10 cellular contexts compared by ENCODE assay signal in the genomic region with DNA sequence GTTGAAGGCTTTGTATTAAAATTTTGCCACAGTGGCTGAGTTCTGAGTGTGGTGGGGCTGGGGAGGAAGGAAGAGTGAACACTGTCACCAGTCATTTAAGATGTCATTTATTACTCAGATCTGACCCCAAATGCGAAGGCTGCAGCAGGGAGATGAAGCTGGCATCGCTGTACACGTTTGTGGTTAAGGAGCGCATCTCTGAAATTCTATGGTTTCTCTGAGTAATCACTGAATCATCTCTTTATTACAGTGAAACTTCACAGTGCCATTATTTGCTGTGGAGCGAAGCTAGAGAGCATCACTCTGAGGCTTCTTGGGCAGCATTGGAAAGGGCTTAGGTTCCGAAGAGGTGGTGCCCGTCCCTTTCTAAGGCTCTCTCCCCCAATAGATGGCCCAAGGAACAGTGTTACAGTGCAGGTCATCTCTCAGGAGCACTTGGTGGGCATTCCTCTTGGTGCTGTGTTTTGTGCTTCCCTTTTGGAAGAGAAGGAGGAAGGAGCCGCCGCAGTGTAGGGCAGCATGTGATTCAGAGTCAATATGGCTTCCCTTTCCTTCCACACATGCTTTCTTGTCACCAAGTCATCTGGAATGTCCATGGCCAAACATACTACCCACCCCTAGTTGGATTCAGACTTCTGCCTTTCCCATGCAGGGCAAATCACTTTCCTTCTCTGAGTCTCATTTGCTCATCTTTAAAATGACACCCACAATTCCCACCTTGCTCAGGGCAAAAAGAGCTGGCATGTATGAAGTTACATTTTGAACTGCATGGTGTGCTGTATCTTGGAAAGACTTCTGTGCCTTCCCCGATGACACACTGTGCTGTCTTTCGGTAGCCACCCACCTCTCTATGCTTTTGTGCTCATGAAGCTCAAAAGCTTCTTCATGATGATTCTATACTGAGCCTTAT. TPM values are rescaled to one million over a fixed set of nuclear protein-coding genes. Genes with fewer than 3 reads are reported as not detected.
DNase-seq lines count a peak whose midpoint lies in the region; ATAC-seq, FAIRE-seq and TF ChIP-seq lines count a peak whose summit lies in the region.
"Had no signal": no experiment of that assay in that cellular context is flagged by ENCODE, and none has a peak within 500 bp of the region (broad histone marks: within the 10 kb centered on the region; RNA-seq: fewer than 3 reads in every experiment).

No MANE protein-coding gene starts in this region.

- peak; percentile 58 for ATAC-seq in GM19395 (IDR thresholded peaks at IDR 0.05; ENCODE audit: unreplicated experiment)
- ATAC-seq in HG03565 (IDR thresholded peaks at IDR 0.05; ENCODE audit: unreplicated experiment) = peak; percentile 72
- ATAC-seq in Right ventricle myocardium superior (ENCODE audit: poor library complexity) = no peak

- peaks cover 43% of the 10 kb centered on the region for H3K36me3 Mint-ChIP-seq in activated CD4-positive, alpha-beta memory T cell treated with anti-CD3 and anti-CD28 coated beads, Interleukin-2, amount 10 ng/mL, durations not matched to agents 7 days and 5 days (ENCODE audit: low read depth)

- H3K9me3 Mint-ChIP-seq in activated CD4-positive, alpha-beta memory T cell treated with anti-CD3 and anti-CD28 coated beads, Interleukin-2, amount 10 ng/mL, durations not matched to agents 7 days and 5 days = peaks cover 13% of the 10 kb centered on the region

- POLR2A ChIA-PET in activated CD4-positive, alpha-beta memory T cell treated with anti-CD3 and anti-CD28 coated beads, Interleukin-2, amount 10 ng/mL, durations not matched to agents 7 days and 5 days (lab: Charles Lee) = interaction anchor here (1.1 to 14.5 kb wide), 20 partner anchors 8 to 320 kb away, joined by 3 to 418 read pairs (median 6); a partner anchor contains a TSS

- peak; percentile 87 for DNase-seq in activated CD4-positive, alpha-beta memory T cell treated with anti-CD3 and anti-CD28 coated beads, Interleukin-2, amount 10 ng/mL, durations not matched to agents 7 days and 5 days
- DNase-seq in epithelial cell of proximal tubule (ENCODE audit: low read depth) = peak; percentile 50
- peak; percentile 23 to 64 for DNase-seq in stimulated activated CD8-positive, alpha-beta memory T cell treated with anti-CD3 and anti-CD28 coated beads, Interleukin-15, amount 100 ng/mL, for 4 hours (ENCODE audit: low read depth in 2 of 2)
- DNase-seq in D721Med (ENCODE audit: insufficient read length, low spot score) = no peak
- DNase-seq in GM19239 (ENCODE audit: insufficient read length, low spot score) = no peak
- DNase-seq in Right ventricle myocardium superior = no peak
- DNase-seq: upper lobe of left lung had no signal

- FAIRE-seq in D721Med (lab: Jason Lieb, UNC) (no peak), GM19239 (lab: Jason Lieb, UNC) (no peak)

- intact Hi-C loops in Right ventricle myocardium superior (cut with DNase I) = no loop called here

- peaks cover 33% of the 10 kb centered on the region for H3K27me3 Mint-ChIP-seq in activated CD4-positive, alpha-beta memory T cell treated with anti-CD3 and anti-CD28 coated beads, Interleukin-2, amount 10 ng/mL, durations not matched to agents 7 days and 5 days

- H3K4me3 Mint-ChIP-seq in activated CD4-positive, alpha-beta memory T cell treated with anti-CD3 and anti-CD28 coated beads, Interleukin-2, amount 10 ng/mL, durations not matched to agents 7 days and 5 days = peak overlapping the region; percentile 26

- H3K4me1 Mint-ChIP-seq in activated CD4-positive, alpha-beta memory T cell treated with anti-CD3 and anti-CD28 coated beads, Interleukin-2, amount 10 ng/mL, durations not matched to agents 7 days and 5 days = peaks cover 95% of the 10 kb centered on the region

- H3K4me3 ChIP-seq in epithelial cell of proximal tubule (ENCODE audit: low read depth, low read length) = no peak overlapping the region
- H3K4me3 ChIP-seq: upper lobe of left lung had no signal

- TF ChIP-seq CTCF in epithelial cell of proximal tubule (conservative IDR thresholded peaks at IDR 0.05; ENCODE audit: low read depth, low read length) (no peak), D721Med (IDR thresholded peaks at IDR 0.05; ENCODE audit: insufficient read depth, missing control alignments) (no peak)

- peak overlapping the region; percentile 93 for H3K27ac Mint-ChIP-seq in activated CD4-positive, alpha-beta memory T cell treated with anti-CD3 and anti-CD28 coated beads, Interleukin-2, amount 10 ng/mL, durations not matched to agents 7 days and 5 days

- CTCF ChIA-PET in activated CD4-positive, alpha-beta memory T cell treated with anti-CD3 and anti-CD28 coated beads, Interleukin-2, amount 10 ng/mL, durations not matched to agents 7 days and 5 days (lab: Charles Lee) = interaction anchor here (0.9 to 3.6 kb wide), 19 partner anchors 8 to 323 kb away, joined by 3 to 33 read pairs (median 5); a partner anchor contains a TSS

RNA-seq across cellular contexts. Expression of a gene that starts 9.3 kb away (rescaled TPM):
- 1 to 10 TPM in 1 of 2 experiments, under 1 TPM in 1; 0.48 to 1.5 TPM for total RNA-seq in activated CD4-positive, alpha-beta memory T cell treated with anti-CD3 and anti-CD28 coated beads, Interleukin-2, amount 10 ng/mL, durations not matched to agents 7 days and 5 days
- total RNA-seq in epithelial cell of proximal tubule (not detected in 2 replicates), Right ventricle myocardium superior (not detected)
- total RNA-seq: upper lobe of left lung had no signal

RNA-seq across cellular contexts. Expression of a gene that starts 33.7 kb away (rescaled TPM):
- not detected for total RNA-seq in activated CD4-positive, alpha-beta memory T cell treated with anti-CD3 and anti-CD28 coated beads, Interleukin-2, amount 10 ng/mL, durations not matched to agents 7 days and 5 days
- not detected in 2 replicates for total RNA-seq in epithelial cell of proximal tubule
- total RNA-seq in Right ventricle myocardium superior = not detected
- total RNA-seq: activated CD8-positive, alpha-beta memory T cell treated with anti-CD3 and anti-CD28 coated beads for 36 hours; upper lobe of left lung had no signal

Comparison
In these comparisons a context has a peak if more than half of its experiments do, and no peak if none do; other contexts are left out.
1. DNase-seq: peak in activated CD4-positive, alpha-beta memory T cell treated with anti-CD3 and anti-CD28 coated beads, Interleukin-2, amount 10 ng/mL, durations not matched to agents 7 days and 5 days (single experiment), epithelial cell of proximal tubule (single experiment) and stimulated activated CD8-positive, alpha-beta memory T cell treated with anti-CD3 and anti-CD28 coated beads, Interleukin-15, amount 100 ng/mL, for 4 hours (2 of 2); none in D721Med (single experiment), GM19239 (single experiment) and Right ventricle myocardium superior (single experiment).